ENCODE assay signal across 9 cellular contexts in the genomic region with DNA sequence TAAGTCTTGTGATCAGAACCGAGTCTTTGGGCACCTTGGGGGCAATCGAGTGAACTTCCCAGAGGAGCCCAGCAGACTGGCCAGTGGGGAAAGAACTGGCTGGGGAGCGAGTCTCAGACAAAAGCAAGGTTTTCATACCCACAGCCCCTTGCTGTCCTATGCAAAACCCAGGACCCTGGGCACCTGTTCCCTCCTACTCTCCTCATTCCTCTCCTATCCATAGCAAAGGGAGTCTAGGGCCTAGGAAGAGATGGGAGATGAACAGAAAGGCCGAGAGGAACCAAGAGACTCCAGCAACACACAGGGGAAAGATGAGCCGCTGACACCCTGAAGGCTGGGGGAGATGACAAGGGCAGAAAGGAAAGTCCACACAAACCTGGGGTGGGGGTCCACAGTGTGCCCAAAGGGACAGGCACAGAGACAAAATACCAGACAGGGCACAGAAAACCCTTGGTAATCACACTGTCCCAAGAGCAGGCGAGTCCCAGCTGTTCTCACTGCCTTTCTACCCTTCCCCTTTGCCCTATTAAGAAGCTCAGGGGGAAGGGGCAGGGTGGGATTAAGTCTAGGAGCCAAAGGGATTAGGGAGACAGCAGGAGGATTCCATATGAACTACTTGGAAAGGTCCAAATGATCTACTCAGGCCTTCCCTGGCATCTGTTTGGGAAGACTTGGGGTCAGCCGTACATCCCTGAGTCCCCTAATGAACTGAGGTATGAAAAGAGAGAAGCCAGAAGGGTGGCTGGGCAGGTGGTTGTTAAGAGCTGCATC. TPM values are rescaled to one million over a fixed set of nuclear protein-coding genes. Genes with fewer than 3 reads are reported as not detected.
A peak's percentile ranks its signal among the peaks of the same experiment; 100 is the strongest.
DNase-seq lines count a peak whose midpoint lies in the region; ATAC-seq and TF ChIP-seq lines count a peak whose summit lies in the region.
"Had no signal": no experiment of that assay in that cellular context is flagged by ENCODE, and none has a peak within 500 bp of the region (broad histone marks: within the 10 kb centered on the region; RNA-seq: fewer than 3 reads in every experiment).

No MANE protein-coding gene starts in this region.

- H3K27me3 ChIP-seq in CD8-positive, alpha-beta memory T cell (ENCODE audit: insufficient read depth, low read length, poor library complexity, severe bottlenecking) = no peaks in the 10 kb centered on the region
- H3K27me3 ChIP-seq in OCI-LY3 (ENCODE audit: low read depth, low read length) = no peaks in the 10 kb centered on the region
- no peaks in the 10 kb centered on the region for H3K27me3 ChIP-seq in effector memory CD4-positive, alpha-beta T cell (replicated peaks; ENCODE audit: control insufficient read depth, insufficient read depth, low read length, poor library complexity, severe bottlenecking)
- H3K27me3 ChIP-seq in osteoblast (ENCODE audit: insufficient read depth, low read length) = no peaks in the 10 kb centered on the region
- H3K27me3 ChIP-seq: SJSA1 had no signal

- 0 out of 2 replicates have a peak overlapping the region, but pooled peaks have one; percentile 16 for H3K9ac ChIP-seq in OCI-LY3 (ENCODE audit: low read length)

- H2AFZ ChIP-seq in OCI-LY3 (ENCODE audit: low read depth, low read length) (no peak overlapping the region), osteoblast (ENCODE audit: low read length) (no peak overlapping the region)

- H3K4me3 ChIP-seq in CD8-positive, alpha-beta memory T cell (ENCODE audit: low read length) = peak overlapping the region; percentile 92
- H3K4me3 ChIP-seq in OCI-LY3 (ENCODE audit: low read length) (peak overlapping the region; percentile 49; the same call in 1 of the 2 replicates), osteoblast (ENCODE audit: insufficient read depth, low read length) (peak overlapping the region; percentile 48)
- peak overlapping the region; percentile 44 for H3K4me3 ChIP-seq in effector memory CD4-positive, alpha-beta T cell (ENCODE audit: insufficient read depth, low read depth, low read length, poor library complexity, severe bottlenecking)

- no peak for ATAC-seq in GM21381 (IDR thresholded peaks at IDR 0.05; ENCODE audit: unreplicated experiment)

- H3K27ac ChIP-seq in CD8-positive, alpha-beta memory T cell (ENCODE audit: low read depth, low read length) = peak overlapping the region; percentile 53
- H3K27ac ChIP-seq in OCI-LY3 (ENCODE audit: low read length) (no peak overlapping the region), osteoblast (ENCODE audit: low read depth, low read length) (peak overlapping the region; percentile 45)
- H3K27ac ChIP-seq in effector memory CD4-positive, alpha-beta T cell (ENCODE audit: insufficient read depth, low read length, poor library complexity, severe bottlenecking) = peak overlapping the region; percentile 96
- H3K27ac ChIP-seq: SJSA1 had no signal

- peaks cover 42 to 51% (median 44%) of the 10 kb centered on the region in 3 donors for H3K4me1 Mint-ChIP-seq in CD8-positive, alpha-beta memory T cell

- H3K4me2 ChIP-seq in OCI-LY3 (ENCODE audit: low read length) (peak overlapping the region; percentile 85), osteoblast (ENCODE audit: insufficient read depth, low read length) (peak overlapping the region; percentile 96)

- H3K9me3 Mint-ChIP-seq in CD8-positive, alpha-beta memory T cell = no peaks in the 10 kb centered on the region

- no peak for DNase-seq in CD8-positive, alpha-beta memory T cell
- no peak for DNase-seq in effector memory CD4-positive, alpha-beta T cell
- DNase-seq in osteoblast (ENCODE audit: insufficient read length, low spot score, missing footprints) (peak; percentile 65), hypothalamus (lab: John Stamatoyannopoulos, UW) (no peak), DMS 273 (lab: John Stamatoyannopoulos, UW; ENCODE audit: unreplicated experiment) (no peak), DMS79 treated with DMSO at 0.1 percent for 48 hours (lab: John Stamatoyannopoulos, UW) (no peak)

- POLR2A ChIA-PET in CD8-positive, alpha-beta memory T cell (lab: Charles Lee) = interaction anchor here (0.7 to 8.1 kb wide), 7 partner anchors 19 to 115 kb away, joined by 3 to 142 read pairs (median 6); a partner anchor contains a TSS

- peaks cover 30% of the 10 kb centered on the region for H3K36me3 ChIP-seq in CD8-positive, alpha-beta memory T cell (ENCODE audit: insufficient read depth, low read length)
- H3K36me3 ChIP-seq in OCI-LY3 (replicated peaks; ENCODE audit: low read depth, low read length) (peaks cover 10% of the 10 kb centered on the region), osteoblast (ENCODE audit: insufficient read depth, low read length) (peaks cover 71% of the 10 kb centered on the region)
- H3K36me3 ChIP-seq in effector memory CD4-positive, alpha-beta T cell (ENCODE audit: control insufficient read depth, insufficient read depth, low read length) = peaks cover 28% of the 10 kb centered on the region

- CTCF ChIA-PET in CD8-positive, alpha-beta memory T cell (lab: Charles Lee) = interaction anchor here (0.7 to 17.6 kb wide), 28 partner anchors 8 to 400 kb away, joined by 3 to 697 read pairs (median 5); a partner anchor contains a TSS

- H3K9me3 ChIP-seq in CD8-positive, alpha-beta memory T cell (ENCODE audit: low read length) = no peaks in the 10 kb centered on the region
- no peaks in the 10 kb centered on the region for H3K9me3 ChIP-seq in OCI-LY3 (ENCODE audit: insufficient read depth, low read length)
- no peaks in the 10 kb centered on the region for H3K9me3 ChIP-seq in effector memory CD4-positive, alpha-beta T cell (ENCODE audit: control insufficient read depth, low read length)
- no peaks in the 10 kb centered on the region for H3K9me3 ChIP-seq in osteoblast (ENCODE audit: low read depth, low read length)
- H3K9me3 ChIP-seq: SJSA1 had no signal

- TF ChIP-seq CTCF in OCI-LY3 (IDR thresholded peaks at IDR 0.05; ENCODE audit: low read depth, low read length) (no peak), osteoblast (IDR thresholded peaks at IDR 0.05; ENCODE audit: extremely low read depth, low read depth, low read length) (no peak)

- H4K20me1 ChIP-seq in OCI-LY3 (ENCODE audit: insufficient read depth, low read length) (peaks cover 10% of the 10 kb centered on the region; the same call in 1 of the 2 replicates), osteoblast (ENCODE audit: insufficient read depth, low read length) (peaks cover 68% of the 10 kb centered on the region)

- peak overlapping the region; percentile 80 to 100 (median 99) for H3K27ac Mint-ChIP-seq in CD8-positive, alpha-beta memory T cell

- H3K4me1 ChIP-seq in CD8-positive, alpha-beta memory T cell (ENCODE audit: insufficient read depth, low read length) = peaks cover 38% of the 10 kb centered on the region
- peaks cover 31% of the 10 kb centered on the region for H3K4me1 ChIP-seq in OCI-LY3 (ENCODE audit: low read length)
- peaks cover 24% of the 10 kb centered on the region for H3K4me1 ChIP-seq in effector memory CD4-positive, alpha-beta T cell (ENCODE audit: control insufficient read depth, insufficient read depth, low read length, poor library complexity, severe bottlenecking)
- peaks cover 43% of the 10 kb centered on the region for H3K4me1 ChIP-seq in osteoblast (ENCODE audit: insufficient read depth, low read length)

- H3K36me3 Mint-ChIP-seq in CD8-positive, alpha-beta memory T cell = peaks cover 16 to 81% (median 23%) of the 10 kb centered on the region in 3 donors

- H3K27me3 Mint-ChIP-seq in CD8-positive, alpha-beta memory T cell = no peaks in the 10 kb centered on the region

- peak overlapping the region; percentile 95 to 100 (median 99) for H3K4me3 Mint-ChIP-seq in CD8-positive, alpha-beta memory T cell

- H3K79me2 ChIP-seq in OCI-LY3 (ENCODE audit: low read length) (peaks cover 51% of the 10 kb centered on the region), osteoblast (ENCODE audit: insufficient read depth, low read length) (peaks cover 80% of the 10 kb centered on the region)

RNA-seq across cellular contexts. Expression of a gene that starts 6.5 kb away (rescaled TPM):
- total RNA-seq in CD8-positive, alpha-beta memory T cell = 100 to 1,000 TPM; 149 to 153 TPM
- 166 TPM for polyA plus RNA-seq in CD8-positive, alpha-beta memory T cell
- total RNA-seq in osteoblast = 62.6 and 63.9 TPM in 2 replicates

RNA-seq across cellular contexts. Expression of a gene that starts 7.1 kb away (rescaled TPM):
- 10 to 100 TPM; 47.5 to 49.1 TPM for total RNA-seq in CD8-positive, alpha-beta memory T cell
- 31.0 TPM for polyA plus RNA-seq in CD8-positive, alpha-beta memory T cell
- total RNA-seq in osteoblast = 25.6 and 26.1 TPM in 2 replicates

RNA-seq across cellular contexts. Expression of a gene that starts 10.8 kb away (rescaled TPM):
- 10 to 100 TPM; 28.1 to 29.2 TPM for total RNA-seq in CD8-positive, alpha-beta memory T cell
- polyA plus RNA-seq in CD8-positive, alpha-beta memory T cell = 11.7 TPM
- total RNA-seq in osteoblast = 2.9 and 3.3 TPM in 2 replicates

RNA-seq across cellular contexts. Expression of a gene that starts 33.0 kb away (rescaled TPM):
- total RNA-seq in CD8-positive, alpha-beta memory T cell = 10 to 100 TPM; 35.9 to 42.2 TPM
- 11.8 TPM for polyA plus RNA-seq in CD8-positive, alpha-beta memory T cell
- total RNA-seq in osteoblast = 4.7 and 6.2 TPM in 2 replicates

RNA-seq across cellular contexts. Expression of a gene that starts 37.1 kb away (rescaled TPM):
- 10 to 100 TPM; 59.4 to 71.1 TPM for total RNA-seq in CD8-positive, alpha-beta memory T cell
- polyA plus RNA-seq in CD8-positive, alpha-beta memory T cell = 6.4 TPM
- total RNA-seq in osteoblast = 5.1 and 5.3 TPM in 2 replicates
